In the genomic region with DNA sequence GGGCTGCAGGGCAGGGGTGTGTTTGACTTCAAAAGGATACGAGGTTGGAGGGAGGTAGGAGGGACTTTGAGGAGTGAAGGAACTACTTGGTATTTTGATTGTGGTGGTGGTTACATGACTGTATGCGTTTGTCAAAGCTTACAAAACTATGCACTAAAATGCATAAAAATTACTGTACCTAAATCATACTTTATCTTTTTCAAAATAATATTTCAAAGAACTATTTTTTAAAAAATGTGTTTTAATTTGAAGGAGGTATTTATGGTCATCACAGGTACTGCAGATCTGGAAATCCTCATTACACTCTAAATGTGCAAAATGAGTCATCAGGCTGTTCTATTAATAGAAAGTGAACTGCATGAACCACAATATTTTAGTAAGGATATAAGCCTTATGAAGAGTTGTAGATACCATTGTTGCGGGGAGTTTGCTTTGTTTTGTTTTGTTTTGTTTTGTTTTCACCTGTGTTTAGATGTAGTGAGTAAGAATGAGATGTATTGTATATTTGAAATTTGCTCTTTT, we compare ENCODE assay signal across 9 cellular contexts.
A peak's percentile ranks its signal among the peaks of the same experiment; 100 is the strongest.
DNase-seq lines count a peak whose midpoint lies in the region; ATAC-seq and TF ChIP-seq lines count a peak whose summit lies in the region.
"Had no signal": no experiment of that assay in that cellular context is flagged by ENCODE, and none has a peak within 500 bp of the region (broad histone marks: within the 10 kb centered on the region; RNA-seq: fewer than 3 reads in every experiment).

No MANE protein-coding gene starts in this region.

- H3K9ac ChIP-seq in SK-N-SH (no peak overlapping the region), neural progenitor cell (no peak overlapping the region)

- no peaks in the 10 kb centered on the region for H3K79me2 ChIP-seq in SK-N-SH (ENCODE audit: insufficient read depth)
- H3K79me2 ChIP-seq in neural progenitor cell (ENCODE audit: low read depth), result no peaks in the 10 kb centered on the region

- H3K4me3 ChIP-seq in SK-N-SH (ENCODE audit: low read depth in 2 of 2, low read length in 1 of 2) (no peak overlapping the region), gastroesophageal sphincter (no peak overlapping the region), neural progenitor cell (no peak overlapping the region)

- TF ChIP-seq CTCF in SK-N-SH (IDR thresholded peaks at IDR 0.05), result peak; percentile 29; the same call in 1 of the 2 replicates
- TF ChIP-seq CTCF in gastroesophageal sphincter (IDR thresholded peaks at IDR 0.05), result peak; percentile 27 to 56 (median 36)
- TF ChIP-seq CTCF in neural progenitor cell (IDR thresholded peaks at IDR 0.05), result no peak

- no peaks in the 10 kb centered on the region for H3F3A ChIP-seq in SK-N-SH (replicated peaks; ENCODE audit: insufficient read depth)
- H3F3A ChIP-seq in neural progenitor cell (ENCODE audit: low read depth), result peaks cover 5% of the 10 kb centered on the region

- peaks cover 4% of the 10 kb centered on the region for H3K27me3 Mint-ChIP-seq in activated CD8-positive, alpha-beta memory T cell treated with anti-CD3 and anti-CD28 coated beads, Interleukin-2, amount 10 ng/mL, durations not matched to agents 7 days and 5 days
- H3K27me3 Mint-ChIP-seq in activated CD4-positive, alpha-beta memory T cell treated with anti-CD3 and anti-CD28 coated beads, Interleukin-2, amount 10 ng/mL, durations not matched to agents 7 days and 5 days, result no peaks in the 10 kb centered on the region
- H3K27me3 Mint-ChIP-seq in neural progenitor cell (ENCODE audit: insufficient read depth, low read depth), result no peaks in the 10 kb centered on the region

- TF ChIP-seq EP300 in SK-N-SH (IDR thresholded peaks at IDR 0.05; ENCODE audit: borderline replicate concordance in 1 of 2, low read depth in 1 of 2, low read length in 1 of 2), result no peak
- no peak for TF ChIP-seq EP300 in gastroesophageal sphincter (IDR thresholded peaks at IDR 0.05)

- H3K9me3 Mint-ChIP-seq in activated CD8-positive, alpha-beta memory T cell treated with anti-CD3 and anti-CD28 coated beads, Interleukin-2, amount 10 ng/mL, durations not matched to agents 7 days and 5 days (ENCODE audit: low read depth), result no peaks in the 10 kb centered on the region
- H3K9me3 Mint-ChIP-seq in activated CD4-positive, alpha-beta memory T cell treated with anti-CD3 and anti-CD28 coated beads, Interleukin-2, amount 10 ng/mL, durations not matched to agents 7 days and 5 days, result no peaks in the 10 kb centered on the region
- no peaks in the 10 kb centered on the region for H3K9me3 Mint-ChIP-seq in neural progenitor cell

- H3K4me1 Mint-ChIP-seq in activated CD8-positive, alpha-beta memory T cell treated with anti-CD3 and anti-CD28 coated beads, Interleukin-2, amount 10 ng/mL, durations not matched to agents 7 days and 5 days, result peaks cover 28% of the 10 kb centered on the region
- peaks cover 25% of the 10 kb centered on the region for H3K4me1 Mint-ChIP-seq in activated CD4-positive, alpha-beta memory T cell treated with anti-CD3 and anti-CD28 coated beads, Interleukin-2, amount 10 ng/mL, durations not matched to agents 7 days and 5 days
- no peaks in the 10 kb centered on the region for H3K4me1 Mint-ChIP-seq in neural progenitor cell

- no peaks in the 10 kb centered on the region for H3K9me3 ChIP-seq in SK-N-SH
- H3K9me3 ChIP-seq in gastroesophageal sphincter, result no peaks in the 10 kb centered on the region
- H3K9me3 ChIP-seq in neural progenitor cell (ENCODE audit: low read depth), result no peaks in the 10 kb centered on the region

- H3K4me2 ChIP-seq in SK-N-SH (0 out of 2 replicates have a peak overlapping the region, but pooled peaks have one; percentile 9), neural progenitor cell (no peak overlapping the region)

- H3K27ac ChIP-seq in SK-N-SH (ENCODE audit: low read depth in 2 of 2, low read length in 1 of 2) (peak overlapping the region in 1 of 2 experiments; percentile 30; a peak in 1 of 4 replicates), gastroesophageal sphincter (peak overlapping the region in 2 of 4 donors; percentile 14 to 54), neural progenitor cell (no peak overlapping the region)
- H3K27ac ChIP-seq: C4-2B had no signal

- TF ChIP-seq POLR2A in gastroesophageal sphincter (IDR thresholded peaks at IDR 0.05), result no peak

- no peaks in the 10 kb centered on the region for H3K36me3 Mint-ChIP-seq in activated CD8-positive, alpha-beta memory T cell treated with anti-CD3 and anti-CD28 coated beads, Interleukin-2, amount 10 ng/mL, durations not matched to agents 7 days and 5 days
- H3K36me3 Mint-ChIP-seq in activated CD4-positive, alpha-beta memory T cell treated with anti-CD3 and anti-CD28 coated beads, Interleukin-2, amount 10 ng/mL, durations not matched to agents 7 days and 5 days (ENCODE audit: low read depth), result no peaks in the 10 kb centered on the region
- no peaks in the 10 kb centered on the region for H3K36me3 Mint-ChIP-seq in neural progenitor cell

- H2AFZ ChIP-seq in SK-N-SH (ENCODE audit: low read depth), result no peak overlapping the region
- H2AFZ ChIP-seq in neural progenitor cell (replicated peaks), result no peak overlapping the region

- peak; percentile 87 for ATAC-seq in activated CD8-positive, alpha-beta memory T cell treated with anti-CD3 and anti-CD28 coated beads, Interleukin-2, amount 10 ng/mL, durations not matched to agents 7 days and 5 days
- ATAC-seq in HG03060 (IDR thresholded peaks at IDR 0.05; ENCODE audit: low read depth, unreplicated experiment), result peak; percentile 59
- peak; percentile 71 for ATAC-seq in gastroesophageal sphincter

- peak overlapping the region; percentile 63 for H3K27ac Mint-ChIP-seq in activated CD8-positive, alpha-beta memory T cell treated with anti-CD3 and anti-CD28 coated beads, Interleukin-2, amount 10 ng/mL, durations not matched to agents 7 days and 5 days
- H3K27ac Mint-ChIP-seq in activated CD4-positive, alpha-beta memory T cell treated with anti-CD3 and anti-CD28 coated beads, Interleukin-2, amount 10 ng/mL, durations not matched to agents 7 days and 5 days, result no peak overlapping the region
- no peak overlapping the region for H3K27ac Mint-ChIP-seq in neural progenitor cell

- WGBS in SK-N-SH (ENCODE audit: low lambda C conversion rate), result 58% methylated on average over 3 of the region's 3 CpGs
- WGBS in gastroesophageal sphincter (ENCODE audit: low coverage in 1 of 2), 2 donors, result 23 to 31% methylated on average over 3 of the region's 3 CpGs

- no peak for DNase-seq in activated CD8-positive, alpha-beta memory T cell treated with anti-CD3 and anti-CD28 coated beads, Interleukin-2, amount 10 ng/mL, durations not matched to agents 7 days and 5 days
- no peak for DNase-seq in activated CD8-positive, alpha-beta memory T cell treated with anti-CD3 and anti-CD28 coated beads, Interleukin-2, amount 50 U/mL, for 48 hours
- DNase-seq in SK-N-SH (peak; percentile 15), NCI-H1092 treated with DMSO at 0.1 percent for 48 hours (lab: John Stamatoyannopoulos, UW) (no peak), neural progenitor cell (ENCODE audit: low spot score) (no peak)
- no peak for DNase-seq in activated CD4-positive, alpha-beta memory T cell treated with anti-CD3 and anti-CD28 coated beads, Interleukin-2, amount 10 ng/mL, durations not matched to agents 7 days and 5 days

- H3K27me3 ChIP-seq in SK-N-SH (ENCODE audit: insufficient read depth) (no peaks in the 10 kb centered on the region), gastroesophageal sphincter (no peaks in the 10 kb centered on the region), neural progenitor cell (no peaks in the 10 kb centered on the region)

- H3K36me3 ChIP-seq in SK-N-SH (replicated peaks in 1 of 2; ENCODE audit: control insufficient read depth in 1 of 2, insufficient read depth in 2 of 2, low read length in 1 of 2) (no peaks in the 10 kb centered on the region), gastroesophageal sphincter (no peaks in the 10 kb centered on the region), neural progenitor cell (no peaks in the 10 kb centered on the region)

- H4K20me1 ChIP-seq in SK-N-SH (ENCODE audit: insufficient read depth) (no peaks in the 10 kb centered on the region), neural progenitor cell (ENCODE audit: low read depth) (no peaks in the 10 kb centered on the region)

- H3K4me3 Mint-ChIP-seq in activated CD8-positive, alpha-beta memory T cell treated with anti-CD3 and anti-CD28 coated beads, Interleukin-2, amount 10 ng/mL, durations not matched to agents 7 days and 5 days, result no peak overlapping the region
- no peak overlapping the region for H3K4me3 Mint-ChIP-seq in activated CD4-positive, alpha-beta memory T cell treated with anti-CD3 and anti-CD28 coated beads, Interleukin-2, amount 10 ng/mL, durations not matched to agents 7 days and 5 days
- no peak overlapping the region for H3K4me3 Mint-ChIP-seq in neural progenitor cell

- peaks cover 0 to 2% of the 10 kb centered on the region in 2 experiments; a peak in 2 of 4 replicates for H3K4me1 ChIP-seq in SK-N-SH (ENCODE audit: control insufficient read depth in 1 of 2, insufficient read depth in 2 of 2, low read depth in 1 of 2, low read length in 1 of 2)
- peaks cover 3 to 27% (median 3%) of the 10 kb centered on the region in 3 donors for H3K4me1 ChIP-seq in gastroesophageal sphincter
- no peaks in the 10 kb centered on the region for H3K4me1 ChIP-seq in neural progenitor cell

- TF ChIP-seq RAD21 in SK-N-SH (IDR thresholded peaks at IDR 0.05; ENCODE audit: low read length), result no peak

- POLR2A ChIA-PET in SK-N-SH (lab: Yijun Ruan, JAX), result no interaction called here
- POLR2A ChIA-PET in activated CD4-positive, alpha-beta memory T cell treated with anti-CD3 and anti-CD28 coated beads, Interleukin-2, amount 10 ng/mL, durations not matched to agents 7 days and 5 days (lab: Charles Lee), result interaction anchor here (0.7 to 5.1 kb wide), 3 partner anchors 13 to 114 kb away, joined by 3 to 31 read pairs (median 10); no protein-coding TSS in a partner anchor

- no peaks in the 10 kb centered on the region for H3K9me2 ChIP-seq in SK-N-SH

- CTCF ChIA-PET in activated CD8-positive, alpha-beta memory T cell treated with anti-CD3 and anti-CD28 coated beads, Interleukin-2, amount 10 ng/mL, durations not matched to agents 7 days and 5 days (lab: Charles Lee), result interaction anchor here (1.7 to 8.3 kb wide), 3 partner anchors 14 to 119 kb away, joined by 5 to 51 read pairs (median 13); a partner anchor contains a TSS
- CTCF ChIA-PET in SK-N-SH (lab: Yijun Ruan, JAX), result interaction anchor here (1.7 to 3.2 kb wide), 2 partner anchors 119 kb away, joined by 8 to 10 read pairs; no protein-coding TSS in a partner anchor
- CTCF ChIA-PET in activated CD4-positive, alpha-beta memory T cell treated with anti-CD3 and anti-CD28 coated beads, Interleukin-2, amount 10 ng/mL, durations not matched to agents 7 days and 5 days (lab: Charles Lee), result interaction anchor here (0.6 to 1.2 kb wide), 4 partner anchors 13 to 117 kb away, joined by 3 read pairs; a partner anchor contains a TSS

TF ChIP-seq in SK-N-SH, 30 proteins besides CTCF, POLR2A, EP300 and RAD21 (continues in another document):
- no peak for TF ChIP-seq MXI1 (IDR thresholded peaks at IDR 0.05; ENCODE audit: low read depth, low read length)
- TF ChIP-seq ELF1 (IDR thresholded peaks at IDR 0.05), result no peak
- TF ChIP-seq POLR2AphosphoS5 (IDR thresholded peaks at IDR 0.05; ENCODE audit: low read depth, low read length), result no peak
- no peak for TF ChIP-seq RXRA (IDR thresholded peaks at IDR 0.05; ENCODE audit: borderline replicate concordance, low read depth)
- no peak for TF ChIP-seq NFIC (IDR thresholded peaks at IDR 0.05; ENCODE audit: borderline replicate concordance)
- no peak for TF ChIP-seq TEAD4 (IDR thresholded peaks at IDR 0.05; ENCODE audit: borderline replicate concordance, insufficient read depth)
